In genomic region chr2:31170071-31170698, GRCh38 we compare ENCODE assay signal across 8 cellular contexts. TPM values are rescaled to one million over a fixed set of nuclear protein-coding genes. Genes with fewer than 3 reads are reported as not detected.
DNase-seq lines count a peak whose midpoint lies in the region; ATAC-seq and TF ChIP-seq lines count a peak whose summit lies in the region.

No MANE protein-coding gene starts in this region.

- TF ChIP-seq CTCF in AG09319 (IDR thresholded peaks at IDR 0.05; ENCODE audit: low read depth, low read length) = peak; percentile 96
- TF ChIP-seq CTCF in esophagus squamous epithelium (IDR thresholded peaks at IDR 0.05) = peak in 5 of 6 experiments; percentile 84 to 90 (median 87)
- TF ChIP-seq CTCF in stomach (IDR thresholded peaks at IDR 0.05) = peak in 5 of 7 experiments; percentile 82 to 90 (median 88)

- H3K4me3 ChIP-seq in esophagus squamous epithelium = no peak overlapping the region
- no peak overlapping the region for H3K4me3 ChIP-seq in stomach

- H3K4me1 Mint-ChIP-seq in naive thymus-derived CD8-positive, alpha-beta T cell = peaks cover 0 to 5% (median under 1%) of the 10 kb centered on the region in 4 donors

- POLR2A ChIA-PET in naive thymus-derived CD8-positive, alpha-beta T cell (lab: Charles Lee) = interaction anchor here (1.0 kb wide), 1 partner anchor 458 kb away, joined by 3 read pairs; no protein-coding TSS in a partner anchor

- peaks cover 0 to 9% (median 0%) of the 10 kb centered on the region in 3 donors for H3K36me3 ChIP-seq in esophagus squamous epithelium
- no peaks in the 10 kb centered on the region for H3K36me3 ChIP-seq in stomach

- DNase-seq in AG09319 (ENCODE audit: extremely low read depth, low read depth) (peak; percentile 58), NCI-H69 (lab: John Stamatoyannopoulos, UW) (peak; percentile 66), activated T-cell treated with anti-CD3 and anti-CD28 coated beads for 1 hour (ENCODE audit: low read depth) (peak; percentile 20), esophagus squamous epithelium (lab: John Stamatoyannopoulos, UW) (no peak), stomach (peak; percentile 53)
- peak in 9 of 10 donors; percentile 9 to 65 (median 30) for DNase-seq in naive thymus-derived CD8-positive, alpha-beta T cell

- H3K9me3 ChIP-seq in esophagus squamous epithelium (no peaks in the 10 kb centered on the region), stomach (no peaks in the 10 kb centered on the region)

- no peak overlapping the region for H3K4me3 Mint-ChIP-seq in naive thymus-derived CD8-positive, alpha-beta T cell

- no peaks in the 10 kb centered on the region for H3K9me3 Mint-ChIP-seq in naive thymus-derived CD8-positive, alpha-beta T cell

- no peak for TF ChIP-seq EP300 in stomach (IDR thresholded peaks at IDR 0.05)

- no peak overlapping the region for H3K27ac ChIP-seq in esophagus squamous epithelium
- H3K27ac ChIP-seq in stomach = no peak overlapping the region

- WGBS in esophagus squamous epithelium, 2 donors = 0% methylated on average over 3 of the region's 4 CpGs
- WGBS in stomach, 5 donors = 0 to 1% (median 1%) methylated on average over 4 of the region's 4 CpGs

- H3K4me1 ChIP-seq in esophagus squamous epithelium = no peaks in the 10 kb centered on the region
- no peaks in the 10 kb centered on the region for H3K4me1 ChIP-seq in stomach

- H3K36me3 Mint-ChIP-seq in naive thymus-derived CD8-positive, alpha-beta T cell = no peaks in the 10 kb centered on the region

- peaks cover 0 to 4% (median 0%) of the 10 kb centered on the region in 5 donors for H3K27me3 Mint-ChIP-seq in naive thymus-derived CD8-positive, alpha-beta T cell

- ATAC-seq in GM18868 (IDR thresholded peaks at IDR 0.05; ENCODE audit: unreplicated experiment) (peak; percentile 90), HG03439 (IDR thresholded peaks at IDR 0.05; ENCODE audit: unreplicated experiment) (peak; percentile 65)
- ATAC-seq in naive thymus-derived CD8-positive, alpha-beta T cell = peak; percentile 57 to 78

- H3K27me3 ChIP-seq in esophagus squamous epithelium (peaks cover 0 to 6% (median 0%) of the 10 kb centered on the region in 4 donors), stomach (no peaks in the 10 kb centered on the region)

- intact Hi-C loops in esophagus squamous epithelium (cut with DNase I) (loop anchor here (5.0 kb wide), 1 partner anchor 458 kb away; no protein-coding TSS in a partner anchor), stomach (cut with DNase I; ENCODE audit: low total_unique reads) (loop anchor here (10.0 kb wide), 1 partner anchor 165 kb away; no protein-coding TSS in a partner anchor)

- H3K27ac Mint-ChIP-seq in naive thymus-derived CD8-positive, alpha-beta T cell = peak overlapping the region in 1 of 10 donors; percentile 13

- TF ChIP-seq POLR2A in esophagus squamous epithelium (IDR thresholded peaks at IDR 0.05) (no peak), stomach (IDR thresholded peaks at IDR 0.05) (no peak)

RNA-seq across cellular contexts. Expression of gene GALNT14, which starts 31.9 kb away (rescaled TPM):
- total RNA-seq in esophagus squamous epithelium (10 to 100 TPM; 18.6 to 29.0 (median 21.3) TPM), stomach (10 to 100 TPM in 1 of 5 donors, 1 to 10 TPM in 1, not detected in 3; 1.1 to 11.6 TPM)
- under 1 TPM in 1 of 2 experiments, not detected in 1; 0.36 TPM for total RNA-seq in naive thymus-derived CD8-positive, alpha-beta T cell
- polyA plus RNA-seq in naive thymus-derived CD8-positive, alpha-beta T cell = not detected
- 10 to 100 TPM in 1 of 3 donors, 1 to 10 TPM in 1, under 1 TPM in 1; 0.93 to 15.6 (median 1.4) TPM for polyA plus RNA-seq in stomach

RNA-seq across cellular contexts. Expression of gene CAPN14, which starts 47.1 kb away (rescaled TPM):
- total RNA-seq in esophagus squamous epithelium (100 to 1,000 TPM; 124 to 316 (median 198) TPM), stomach (1 to 10 TPM in 1 of 5 donors, not detected in 4; 1.3 TPM)
- under 1 TPM; 0.41 to 0.65 TPM for total RNA-seq in naive thymus-derived CD8-positive, alpha-beta T cell
- polyA plus RNA-seq in naive thymus-derived CD8-positive, alpha-beta T cell = under 1 TPM in 2 of 3 donors, not detected in 1; 0.09 to 0.17 TPM
- polyA plus RNA-seq in stomach = 10 to 100 TPM in 1 of 3 donors, under 1 TPM in 1, not detected in 1; 0.06 to 66.0 TPM

Comparison
In these comparisons a context has a peak if more than half of its experiments do, and no peak if none do; other contexts are left out.
1. RNA of gene CAPN14, which starts 47.1 kb away (total RNA-seq): 124 to 316 TPM in esophagus squamous epithelium; 0.41 to 0.65 TPM in naive thymus-derived CD8-positive, alpha-beta T cell and 1.3 TPM in stomach; every median in the first group is over 10 times any median in the second.
2. Peak in every context shown above with its lines, with median percentiles within 50 percentile points of each other: CTCF ChIP-seq and ATAC-seq.